ENCODE assay signal across 9 cellular contexts in the genomic region with DNA sequence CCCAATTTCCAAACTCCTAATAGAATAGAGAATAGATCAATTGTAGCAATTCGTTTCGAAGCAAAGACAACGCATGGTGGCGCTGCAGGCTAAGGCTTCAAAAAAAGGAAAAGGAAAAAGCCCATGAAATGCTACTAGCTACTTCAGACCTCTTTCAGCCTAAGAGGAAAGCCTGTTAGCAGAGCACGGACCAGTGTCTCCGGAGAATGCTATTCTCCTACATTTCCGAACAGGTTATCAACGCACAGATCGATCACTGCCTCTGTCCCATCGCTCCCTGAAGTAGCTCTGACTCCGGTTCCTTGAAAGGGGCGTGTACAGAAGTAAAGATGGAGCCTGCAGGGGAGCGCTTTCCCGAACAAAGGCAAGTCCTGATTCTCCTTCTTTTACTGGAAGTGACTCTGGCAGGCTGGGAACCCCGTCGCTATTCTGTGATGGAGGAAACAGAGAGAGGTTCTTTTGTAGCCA. TPM values are rescaled to one million over a fixed set of nuclear protein-coding genes. Genes with fewer than 3 reads are reported as not detected.
DNase-seq lines count a peak whose midpoint lies in the region; TF ChIP-seq lines count a peak whose summit lies in the region.
"Had no signal": no experiment of that assay in that cellular context is flagged by ENCODE, and none has a peak within 500 bp of the region (broad histone marks: within the 10 kb centered on the region; RNA-seq: fewer than 3 reads in every experiment).

Gene PCDHB15 (plus strand): TSS at position 146 of the 468 bp plus-strand sequence. CDS start 184 bp downstream, at position 330.

- in situ Hi-C loops in SK-MEL-5 (cut with HindIII; ENCODE audit: low pct_unique_long_range_greater_than_20kb, low sequenced_read_pairs) (no loop called here), brain microvascular endothelial cell (cut with HindIII; ENCODE audit: low pct_ligation_motif_present, low sequenced_read_pairs) (no loop called here)

- peaks cover 36 to 100% of the 10 kb centered on the region in 2 donors for H3K9me3 ChIP-seq in right atrium auricular region

- TF ChIP-seq CTCF in right atrium auricular region (IDR thresholded peaks at IDR 0.05): peak in 1 of 2 donors; percentile 54
- no peak for TF ChIP-seq CTCF in brain microvascular endothelial cell (IDR thresholded peaks at IDR 0.05; ENCODE audit: low read depth, low read length, missing control alignments)

- H3K4me3 ChIP-seq in right atrium auricular region (peak within 1 kb of the TSS; percentile 26 to 33), skeletal muscle cell (ENCODE audit: low read depth, low read length) (peak within 1 kb of the TSS; percentile 15), brain microvascular endothelial cell (ENCODE audit: low read depth, low read length) (no peak within 1 kb of the TSS)

- H3K36me3 ChIP-seq in right atrium auricular region (no peaks in the 10 kb centered on the region), brain microvascular endothelial cell (replicated peaks) (no peaks in the 10 kb centered on the region)

- H3K4me1 ChIP-seq in right atrium auricular region: no peaks in the 10 kb centered on the region

- H3K27ac ChIP-seq in right atrium auricular region (no peak within 1 kb of the TSS), brain microvascular endothelial cell (no peak within 1 kb of the TSS)

- H3K27me3 ChIP-seq in right atrium auricular region (no peaks in the 10 kb centered on the region), brain microvascular endothelial cell (replicated peaks) (no peaks in the 10 kb centered on the region)

- DNase-seq in HCEC 1CT: peak; percentile 9
- DNase-seq in SK-MEL-5 (ENCODE audit: low read depth, low spot score): peak; percentile 53
- DNase-seq in right atrium auricular region (ENCODE audit: low spot score): no peak
- DNase-seq in skeletal muscle cell (ENCODE audit: low read depth): no peak
- DNase-seq in NOMO-1 (lab: John Stamatoyannopoulos, UW; ENCODE audit: unreplicated experiment in 2 of 2): no peak
- no peak for DNase-seq in brain microvascular endothelial cell
- DNase-seq in DMS79 treated with DMSO at 0.1 percent for 48 hours (lab: John Stamatoyannopoulos, UW): no peak
- no peak for DNase-seq in stimulated activated CD4-positive, alpha-beta T cell treated with anti-CD3 and anti-CD28 coated beads, Interleukin-2, amount 100 ng/mL, for 48 hours
- DNase-seq: activated CD8-positive, alpha-beta memory T cell treated with anti-CD3 and anti-CD28 coated beads, Interleukin-2, amount 50 U/mL, for 48 hours had no signal

RNA-seq across cellular contexts. Expression of gene PCDHB15, which starts in this region (rescaled TPM):
- total RNA-seq in SK-MEL-5 (2014; rRNA removed; shearing (Covaris generic)): 1.1 and 1.6 TPM in 2 replicates
- 1.8 and 2.8 TPM in 2 replicates for polyA plus RNA-seq in SK-MEL-5 (2015; cell fraction: cytosol; rRNA removed)
- polyA plus RNA-seq in SK-MEL-5 (2015; cell fraction: nucleus; rRNA removed): 7.0 and 10.5 TPM in 2 replicates
- total RNA-seq in right atrium auricular region: 1 to 10 TPM; 3.2 to 5.3 TPM

Comparison
In these comparisons a context has a peak if more than half of its experiments do, and no peak if none do; other contexts are left out.
1. DNase-seq: peak in HCEC 1CT (single experiment) and SK-MEL-5 (single experiment); none in right atrium auricular region (single experiment), skeletal muscle cell (single experiment), NOMO-1 (0 of 2), brain microvascular endothelial cell (single experiment), DMS79 treated with DMSO at 0.1 percent for 48 hours (single experiment) and stimulated activated CD4-positive, alpha-beta T cell treated with anti-CD3 and anti-CD28 coated beads, Interleukin-2, amount 100 ng/mL, for 48 hours (0 of 2).